ENCODE assay signal across 12 cellular contexts in genomic region chr10:91856637-91857036, GRCh38. TPM values are rescaled to one million over a fixed set of nuclear protein-coding genes. Genes with fewer than 3 reads are reported as not detected.
DNase-seq lines count a peak whose midpoint lies in the region; ATAC-seq, FAIRE-seq and TF ChIP-seq lines count a peak whose summit lies in the region.
"Had no signal": no experiment of that assay in that cellular context is flagged by ENCODE, and none has a peak within 500 bp of the region (broad histone marks: within the 10 kb centered on the region; RNA-seq: fewer than 3 reads in every experiment).

No MANE protein-coding gene starts in this region.

- 76% methylated on average over 6 of the region's 6 CpGs for WGBS in A549 (ENCODE audit: missing lambda C conversion rate)

- DNase-seq in A549 (ENCODE audit: low read depth in 1 of 2, low spot score in 1 of 2) (peak in 1 of 2 experiments; percentile 37), RPMI8226 (peak; percentile 6), foreskin fibroblast (peak in 1 of 2 donors; percentile 15), KBM-7 (no peak)
- no peak for DNase-seq in activated T-helper 1 cell treated with anti-CD3 and anti-CD28 coated beads, Interleukin-12 subunit alpha, Interleukin-12 subunit beta, Interleukin-2, Interleukin-4 antibody, amounts not matched to agents 30 ng/mL and 10 ng/mL and 1 ng/mL, durations not matched to agents 14 hours and 24 hours and 36 hours (ENCODE audit: low spot score)
- DNase-seq: activated CD8-positive, alpha-beta memory T cell treated with anti-CD3 and anti-CD28 coated beads, Interleukin-2, amount 10 ng/mL, durations not matched to agents 7 days and 5 days; NCI-H1417 had no signal

- peaks cover 41% of the 10 kb centered on the region for H3K36me3 Mint-ChIP-seq in activated T-helper 1 cell treated with anti-CD3 and anti-CD28 coated beads, Interleukin-12 subunit alpha, Interleukin-12 subunit beta, Interleukin-2, Interleukin-4 antibody, amounts not matched to agents 30 ng/mL and 10 ng/mL and 1 ng/mL, durations not matched to agents 14 hours and 24 hours and 36 hours (ENCODE audit: low read depth)

- H3K4me3 Mint-ChIP-seq in activated T-helper 1 cell treated with anti-CD3 and anti-CD28 coated beads, Interleukin-12 subunit alpha, Interleukin-12 subunit beta, Interleukin-2, Interleukin-4 antibody, amounts not matched to agents 30 ng/mL and 10 ng/mL and 1 ng/mL, durations not matched to agents 14 hours and 24 hours and 36 hours, result no peak overlapping the region
- H3K4me3 Mint-ChIP-seq: activated CD8-positive, alpha-beta memory T cell treated with anti-CD3 and anti-CD28 coated beads, Interleukin-2, amount 10 ng/mL, durations not matched to agents 7 days and 5 days had no signal

- H3K9me3 ChIP-seq in A549, result no peaks in the 10 kb centered on the region
- H3K9me3 ChIP-seq: right atrium auricular region had no signal

- H3K4me1 Mint-ChIP-seq in activated T-helper 1 cell treated with anti-CD3 and anti-CD28 coated beads, Interleukin-12 subunit alpha, Interleukin-12 subunit beta, Interleukin-2, Interleukin-4 antibody, amounts not matched to agents 30 ng/mL and 10 ng/mL and 1 ng/mL, durations not matched to agents 14 hours and 24 hours and 36 hours (ENCODE audit: low read depth), result no peaks in the 10 kb centered on the region

- intact Hi-C loops in activated T-helper 1 cell treated with anti-CD3 and anti-CD28 coated beads, Interleukin-12 subunit alpha, Interleukin-12 subunit beta, Interleukin-2, Interleukin-4 antibody, amounts not matched to agents 30 ng/mL and 10 ng/mL and 1 ng/mL, durations not matched to agents 14 hours and 24 hours and 36 hours (cut with micrococcal nuclease), result loop anchor here (1.0 to 5.0 kb wide), 2 partner anchors 57 to 99 kb away; no protein-coding TSS in a partner anchor

- ATAC-seq in A549, result peak; percentile 47 to 51; a peak in 2 of 6 replicates
- ATAC-seq in HG02870 (IDR thresholded peaks at IDR 0.05; ENCODE audit: unreplicated experiment), result no peak
- ATAC-seq in HG02571 (IDR thresholded peaks at IDR 0.05; ENCODE audit: unreplicated experiment), result no peak
- ATAC-seq: activated CD8-positive, alpha-beta memory T cell treated with anti-CD3 and anti-CD28 coated beads, Interleukin-2, amount 10 ng/mL, durations not matched to agents 7 days and 5 days had no signal

- TF ChIP-seq EP300 in A549 (IDR thresholded peaks at IDR 0.05), result no peak

- H3K27ac ChIP-seq in A549, result no peak overlapping the region
- H3K27ac ChIP-seq: right atrium auricular region had no signal

- POLR2A ChIA-PET in A549 (lab: Yijun Ruan, JAX), result interaction anchor here (1.8 kb wide), 1 partner anchor 58 kb away, joined by 5 read pairs; the partner anchor contains the start of gene TNKS2

- H3K4me3 ChIP-seq in A549, result no peak overlapping the region
- no peak overlapping the region for H3K4me3 ChIP-seq in foreskin fibroblast (ENCODE audit: low read depth in 1 of 2, low read length in 2 of 2)
- H3K4me3 ChIP-seq: right atrium auricular region had no signal

- FAIRE-seq in A549 (lab: Jason Lieb, UNC), result no peak
- FAIRE-seq: colon had no signal

- TF ChIP-seq RAD21 in A549 (conservative IDR thresholded peaks at IDR 0.05 in 1 of 2, IDR thresholded peaks at IDR 0.05 in 1 of 2), result peak; percentile 51 to 63

- H3K4me1 ChIP-seq in A549, result no peaks in the 10 kb centered on the region
- H3K4me1 ChIP-seq: right atrium auricular region had no signal

- no peak overlapping the region for H3K27ac Mint-ChIP-seq in activated T-helper 1 cell treated with anti-CD3 and anti-CD28 coated beads, Interleukin-12 subunit alpha, Interleukin-12 subunit beta, Interleukin-2, Interleukin-4 antibody, amounts not matched to agents 30 ng/mL and 10 ng/mL and 1 ng/mL, durations not matched to agents 14 hours and 24 hours and 36 hours
- H3K27ac Mint-ChIP-seq: activated CD8-positive, alpha-beta memory T cell treated with anti-CD3 and anti-CD28 coated beads, Interleukin-2, amount 10 ng/mL, durations not matched to agents 7 days and 5 days had no signal

- TF ChIP-seq POLR2A in A549 (IDR thresholded peaks at IDR 0.05; ENCODE audit: low read length), result no peak

- H3K4me2 ChIP-seq in A549, result no peak overlapping the region

- H3K27me3 Mint-ChIP-seq in activated T-helper 1 cell treated with anti-CD3 and anti-CD28 coated beads, Interleukin-12 subunit alpha, Interleukin-12 subunit beta, Interleukin-2, Interleukin-4 antibody, amounts not matched to agents 30 ng/mL and 10 ng/mL and 1 ng/mL, durations not matched to agents 14 hours and 24 hours and 36 hours (ENCODE audit: insufficient read depth), result no peaks in the 10 kb centered on the region
- H3K27me3 Mint-ChIP-seq: activated CD8-positive, alpha-beta memory T cell treated with anti-CD3 and anti-CD28 coated beads, Interleukin-2, amount 10 ng/mL, durations not matched to agents 7 days and 5 days had no signal

- in situ Hi-C loops in KBM-7 (cut with MboI; ENCODE audit: low pct_unique_long_range_greater_than_20kb, low sequenced_read_pairs), result no loop called here

- H3K9me3 Mint-ChIP-seq in activated T-helper 1 cell treated with anti-CD3 and anti-CD28 coated beads, Interleukin-12 subunit alpha, Interleukin-12 subunit beta, Interleukin-2, Interleukin-4 antibody, amounts not matched to agents 30 ng/mL and 10 ng/mL and 1 ng/mL, durations not matched to agents 14 hours and 24 hours and 36 hours, result no peaks in the 10 kb centered on the region

- CTCF ChIA-PET in A549 (lab: Yijun Ruan, JAX), result interaction anchor here (0.6 to 1.8 kb wide), 5 partner anchors 27 to 67 kb away, joined by 3 to 10 read pairs (median 3); no protein-coding TSS in a partner anchor

- TF ChIP-seq CTCF in A549 (IDR thresholded peaks at IDR 0.05), result peak; percentile 40
- peak; percentile 42 for TF ChIP-seq CTCF in GM12873 (IDR thresholded peaks at IDR 0.05; ENCODE audit: insufficient read depth, low read depth, low read length, missing control alignments)
- peak; percentile 34 for TF ChIP-seq CTCF in foreskin fibroblast (IDR thresholded peaks at IDR 0.05; ENCODE audit: low read depth, low read length)

TF ChIP-seq in A549, 52 proteins besides CTCF, POLR2A, EP300 and RAD21:
- TF ChIP-seq SMC3 (IDR thresholded peaks at IDR 0.05) (peak; percentile 56), ZC3H11A (IDR thresholded peaks at IDR 0.05) (no peak)

RNA-seq across cellular contexts. Expression of gene FGFBP3, which starts 52.6 kb away (rescaled TPM):
- polyA plus RNA-seq in A549 (2011; rRNA removed), result 0.70 and 0.71 TPM in 2 replicates
- 1.4 and 1.7 TPM in 2 replicates for polyA plus RNA-seq in A549 (2012; cell fraction: cytosol; rRNA removed)
- polyA plus RNA-seq in A549 (2012; cell fraction: nucleus; rRNA removed), result 1.4 and 2.1 TPM in 2 replicates
- 2.6 to 3.2 TPM (median 2.7 TPM) in 3 replicates for polyA plus RNA-seq in A549 (2017; fragmentation: RNase III; extraction: RNeasy Plus Mini Kit Qiagen cat#74134 plus additional on column Dnase treatment)
- 0.39 and 0.58 TPM in 2 replicates for polyA minus RNA-seq in A549 (2011; rRNA and poly(A)+ RNA removed)
- total RNA-seq in activated T-helper 1 cell treated with anti-CD3 and anti-CD28 coated beads, Interleukin-12 subunit alpha, Interleukin-12 subunit beta, Interleukin-2, Interleukin-4 antibody, amounts not matched to agents 30 ng/mL and 10 ng/mL and 1 ng/mL, durations not matched to agents 14 hours and 24 hours and 36 hours, result 2.5 TPM in 2 replicates

RNA-seq across cellular contexts. Expression of gene TNKS2, which starts 58.4 kb away (rescaled TPM):
- polyA plus RNA-seq in A549 (2011; rRNA removed) (40.4 and 45.3 TPM in 2 replicates), A549 (2017; fragmentation: RNase III; extraction: RNeasy Plus Mini Kit Qiagen cat#74134 plus additional on column Dnase treatment) (19.2 to 20.8 TPM (median 20.6 TPM) in 3 replicates)
- polyA plus RNA-seq in A549 (2012; cell fraction: cytosol; rRNA removed), result 7.0 and 8.7 TPM in 2 replicates
- polyA plus RNA-seq in A549 (2012; cell fraction: nucleus; rRNA removed), result 6.7 and 9.6 TPM in 2 replicates
- 36.7 and 37.8 TPM in 2 replicates for polyA minus RNA-seq in A549 (2011; rRNA and poly(A)+ RNA removed)
- 29.9 and 30.6 TPM in 2 replicates for total RNA-seq in activated T-helper 1 cell treated with anti-CD3 and anti-CD28 coated beads, Interleukin-12 subunit alpha, Interleukin-12 subunit beta, Interleukin-2, Interleukin-4 antibody, amounts not matched to agents 30 ng/mL and 10 ng/mL and 1 ng/mL, durations not matched to agents 14 hours and 24 hours and 36 hours

Comparison
In these comparisons a context has a peak if more than half of its experiments do, and no peak if none do; other contexts are left out.
1. ATAC-seq: peak in A549 (2 of 2); none in HG02870 (single experiment) and HG02571 (single experiment).
2. Peak in every context shown above with its lines, with median percentiles within 50 percentile points of each other: CTCF ChIP-seq.